8 cellular contexts compared by ENCODE assay signal in the genomic region with DNA sequence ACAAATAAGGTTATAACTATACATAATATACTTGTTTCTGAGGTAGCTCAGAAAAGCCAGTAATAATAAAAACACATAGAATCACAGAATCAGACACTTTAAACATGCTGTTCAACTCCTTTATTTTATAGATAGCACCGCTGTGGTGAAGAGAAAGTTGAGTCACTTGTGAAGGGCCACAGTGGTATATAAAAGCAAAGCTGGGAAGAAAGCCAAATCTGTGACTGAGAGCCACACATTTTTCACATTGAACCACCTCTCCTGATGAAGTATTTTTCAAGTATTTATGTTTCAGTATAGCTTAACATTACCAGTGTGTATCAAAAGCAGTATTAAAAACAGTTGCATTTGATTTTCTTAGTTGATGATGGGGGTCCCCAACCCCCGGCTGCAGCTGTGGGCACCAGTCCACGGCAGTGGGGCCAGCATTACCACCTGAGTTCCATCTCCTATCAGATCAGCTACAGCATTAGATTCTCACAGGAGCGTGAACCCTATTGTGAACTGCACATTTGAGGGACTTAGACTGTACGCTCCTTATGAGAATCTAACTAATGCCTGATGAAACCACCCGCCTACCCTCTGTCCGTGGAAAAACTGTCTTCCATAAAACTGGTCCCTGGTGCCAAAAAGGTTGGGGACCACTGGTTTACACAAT. TPM values are rescaled to one million over a fixed set of nuclear protein-coding genes. Genes with fewer than 3 reads are reported as not detected.
DNase-seq lines count a peak whose midpoint lies in the region; ATAC-seq and TF ChIP-seq lines count a peak whose summit lies in the region.

No MANE protein-coding gene starts in this region.

- no peaks in the 10 kb centered on the region for H3K9me3 Mint-ChIP-seq in natural killer cell treated with Interleukin-12 subunit alpha and Interleukin-12 subunit beta and Interleukin-15 and Interleukin-18, amount 100 ng/mL, for 72 hours

- no peaks in the 10 kb centered on the region for H3K36me3 Mint-ChIP-seq in natural killer cell treated with Interleukin-12 subunit alpha and Interleukin-12 subunit beta and Interleukin-15 and Interleukin-18, amount 100 ng/mL, for 72 hours

- peak overlapping the region; percentile 27 for H3K4me3 Mint-ChIP-seq in natural killer cell treated with Interleukin-12 subunit alpha and Interleukin-12 subunit beta and Interleukin-15 and Interleukin-18, amount 100 ng/mL, for 72 hours

- H3K4me1 Mint-ChIP-seq in natural killer cell treated with Interleukin-12 subunit alpha and Interleukin-12 subunit beta and Interleukin-15 and Interleukin-18, amount 100 ng/mL, for 72 hours (ENCODE audit: low read depth in 2 of 2) = peaks cover 36 to 47% of the 10 kb centered on the region in 2 donors

- no peak overlapping the region for H3K4me3 ChIP-seq in astrocyte of the spinal cord (ENCODE audit: low read depth, low read length)

- DNase-seq in A172 (ENCODE audit: low spot score) (peak; percentile 89), G401 (ENCODE audit: low spot score) (peak; percentile 44), NCI-H128 (lab: John Stamatoyannopoulos, UW; ENCODE audit: unreplicated experiment) (peak; percentile 69), astrocyte of the spinal cord (ENCODE audit: low read depth, low spot score) (peak; percentile 92), NCI-H2171 (lab: John Stamatoyannopoulos, UW) (no peak)
- no peak for DNase-seq in natural killer cell treated with Interleukin-12 subunit alpha and Interleukin-12 subunit beta and Interleukin-15 and Interleukin-18, amount 100 ng/mL, for 72 hours (ENCODE audit: low spot score)

- peak overlapping the region in 1 of 2 donors; percentile 54 for H3K27ac Mint-ChIP-seq in natural killer cell treated with Interleukin-12 subunit alpha and Interleukin-12 subunit beta and Interleukin-15 and Interleukin-18, amount 100 ng/mL, for 72 hours

- ATAC-seq in HG02642 (IDR thresholded peaks at IDR 0.05; ENCODE audit: poor library complexity, unreplicated experiment) (peak; percentile 78), GM18873 (IDR thresholded peaks at IDR 0.05; ENCODE audit: low FRiP score, unreplicated experiment) (no peak)
- ATAC-seq in natural killer cell treated with Interleukin-12 subunit alpha and Interleukin-12 subunit beta and Interleukin-15 and Interleukin-18, amount 100 ng/mL, for 72 hours = peak in 1 of 2 donors; percentile 82

- no peaks in the 10 kb centered on the region for H3K27me3 Mint-ChIP-seq in natural killer cell treated with Interleukin-12 subunit alpha and Interleukin-12 subunit beta and Interleukin-15 and Interleukin-18, amount 100 ng/mL, for 72 hours

- no peak for TF ChIP-seq CTCF in astrocyte of the spinal cord (IDR thresholded peaks at IDR 0.05; ENCODE audit: low read depth, low read length)

- in situ Hi-C loops in G401 (cut with HindIII; ENCODE audit: low sequenced_read_pairs) (no loop called here), astrocyte of the spinal cord (cut with HindIII; ENCODE audit: low sequenced_read_pairs) (no loop called here)

RNA-seq across cellular contexts. Expression of a gene that starts 46.2 kb away (rescaled TPM):
- 85.4 and 88.3 TPM in 2 replicates for total RNA-seq in A172 (2014; rRNA removed; shearing (Covaris generic))
- 49.7 and 68.1 TPM in 2 replicates for total RNA-seq in G401 (2014; rRNA removed; shearing (Covaris generic))
- total RNA-seq in natural killer cell treated with Interleukin-12 subunit alpha and Interleukin-12 subunit beta and Interleukin-15 and Interleukin-18, amount 100 ng/mL, for 72 hours = 100 to 1,000 TPM; 119 to 162 TPM

Comparison
In these comparisons a context has a peak if more than half of its experiments do, and no peak if none do; other contexts are left out.
1. DNase-seq: peak in A172 (single experiment), G401 (single experiment), NCI-H128 (single experiment) and astrocyte of the spinal cord (single experiment); none in natural killer cell treated with Interleukin-12 subunit alpha and Interleukin-12 subunit beta and Interleukin-15 and Interleukin-18, amount 100 ng/mL, for 72 hours (single experiment) and NCI-H2171 (single experiment).